In the genomic region with DNA sequence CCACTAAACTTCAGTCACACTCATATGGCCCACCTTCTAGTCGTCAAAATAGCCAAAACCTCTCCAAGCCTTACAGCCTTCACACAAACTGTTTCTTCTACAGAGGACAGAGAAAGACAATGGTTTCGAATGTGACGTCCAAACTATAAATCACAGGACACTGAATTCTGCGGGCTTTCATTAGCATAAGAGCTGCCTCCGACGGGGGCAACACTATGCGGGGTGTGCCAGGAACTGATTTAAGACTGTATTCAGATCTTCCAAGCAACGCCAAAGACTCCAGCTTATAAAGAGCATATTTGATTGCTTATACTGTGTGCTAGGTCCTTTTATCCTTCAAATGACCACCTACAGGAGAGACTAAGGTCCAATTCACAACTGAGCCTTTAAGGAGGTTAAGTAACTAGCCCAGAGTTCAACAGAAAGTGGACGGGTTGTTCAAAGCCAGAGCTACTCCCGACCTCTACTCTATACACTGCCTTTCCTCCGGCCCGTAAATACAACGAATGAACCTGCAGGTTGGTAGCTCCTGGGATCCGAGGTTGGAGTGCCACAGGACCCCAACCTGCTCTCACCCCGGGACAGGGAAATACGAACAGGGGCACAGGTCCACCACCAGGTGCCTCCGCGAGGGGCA, we compare ENCODE assay signal across 7 cellular contexts. TPM values are rescaled to one million over a fixed set of nuclear protein-coding genes. Genes with fewer than 3 reads are reported as not detected.
DNase-seq lines count a peak whose midpoint lies in the region; ATAC-seq and TF ChIP-seq lines count a peak whose summit lies in the region.

No MANE protein-coding gene starts in this region.

- H3K27ac Mint-ChIP-seq in T-helper 17 cell = peak overlapping the region; percentile 91

- peaks cover 0 to 22% (median 7%) of the 10 kb centered on the region in 3 donors for H3K4me1 ChIP-seq in gastroesophageal sphincter

- H3K36me3 Mint-ChIP-seq in T-helper 17 cell (ENCODE audit: low read depth) = no peaks in the 10 kb centered on the region

- DNase-seq in DMS79 treated with DMSO at 0.1 percent for 48 hours (lab: John Stamatoyannopoulos, UW) (peak; percentile 95), T-helper 17 cell (no peak), sciatic nerve (ENCODE audit: low spot score) (no peak)

- no peak for TF ChIP-seq EP300 in gastroesophageal sphincter (IDR thresholded peaks at IDR 0.05)

- H3K9me3 ChIP-seq in T-helper 17 cell (ENCODE audit: control insufficient read depth, low read length, poor library complexity, severe bottlenecking) = no peaks in the 10 kb centered on the region
- H3K9me3 ChIP-seq in gastroesophageal sphincter = no peaks in the 10 kb centered on the region

- intact Hi-C loops in sciatic nerve (cut with DNase I) = no loop called here

- no peaks in the 10 kb centered on the region for H3K36me3 ChIP-seq in gastroesophageal sphincter

- peak overlapping the region; percentile 69 to 89 for H3K4me3 ChIP-seq in gastroesophageal sphincter

- WGBS in gastroesophageal sphincter (ENCODE audit: low coverage in 1 of 2), 2 donors = 4% methylated on average over 8 of the region's 18 CpGs

- peak overlapping the region; percentile 92 for H3K4me3 Mint-ChIP-seq in T-helper 17 cell

- peak in 2 of 4 experiments; percentile 54 to 62 for TF ChIP-seq CTCF in gastroesophageal sphincter (IDR thresholded peaks at IDR 0.05)

- peak overlapping the region; percentile 60 to 96 (median 94) for H3K27ac ChIP-seq in gastroesophageal sphincter

- no peaks in the 10 kb centered on the region for H3K27me3 Mint-ChIP-seq in T-helper 17 cell

- TF ChIP-seq POLR2A in gastroesophageal sphincter (IDR thresholded peaks at IDR 0.05) = no peak

- no peaks in the 10 kb centered on the region for H3K27me3 ChIP-seq in gastroesophageal sphincter

- ATAC-seq in HG03342 (IDR thresholded peaks at IDR 0.05; ENCODE audit: unreplicated experiment) = peak; percentile 1
- ATAC-seq in T-helper 17 cell = no peak
- no peak for ATAC-seq in gastroesophageal sphincter
- ATAC-seq in sciatic nerve = peak; percentile 16
- ATAC-seq in HG03442 (IDR thresholded peaks at IDR 0.05; ENCODE audit: unreplicated experiment) = no peak
- no peak for ATAC-seq in HG02642 (IDR thresholded peaks at IDR 0.05; ENCODE audit: poor library complexity, unreplicated experiment)

- peaks cover 23% of the 10 kb centered on the region for H3K4me1 Mint-ChIP-seq in T-helper 17 cell

RNA-seq across cellular contexts. Expression of a gene that starts 0.6 kb away (rescaled TPM):
- 1 to 10 TPM; 1.8 to 4.1 TPM for total RNA-seq in T-helper 17 cell
- total RNA-seq in gastroesophageal sphincter = 10 to 100 TPM in 1 of 4 donors, 1 to 10 TPM in 3; 3.4 to 10.2 (median 7.0) TPM
- 4.6 TPM for total RNA-seq in sciatic nerve

RNA-seq across cellular contexts. Expression of a gene that starts 0.7 kb away (rescaled TPM):
- total RNA-seq in T-helper 17 cell (10 to 100 TPM; 12.0 to 16.1 TPM), gastroesophageal sphincter (10 to 100 TPM; 21.1 to 28.3 (median 22.1) TPM), sciatic nerve (22.2 TPM)

Comparison
In these comparisons a context has a peak if more than half of its experiments do, and no peak if none do; other contexts are left out.
1. ATAC-seq: peak in HG03342 (single experiment) and sciatic nerve (single experiment); none in T-helper 17 cell (single experiment), gastroesophageal sphincter (single experiment), HG03442 (single experiment) and HG02642 (single experiment).